15 cellular contexts compared by ENCODE assay signal in the genomic region with DNA sequence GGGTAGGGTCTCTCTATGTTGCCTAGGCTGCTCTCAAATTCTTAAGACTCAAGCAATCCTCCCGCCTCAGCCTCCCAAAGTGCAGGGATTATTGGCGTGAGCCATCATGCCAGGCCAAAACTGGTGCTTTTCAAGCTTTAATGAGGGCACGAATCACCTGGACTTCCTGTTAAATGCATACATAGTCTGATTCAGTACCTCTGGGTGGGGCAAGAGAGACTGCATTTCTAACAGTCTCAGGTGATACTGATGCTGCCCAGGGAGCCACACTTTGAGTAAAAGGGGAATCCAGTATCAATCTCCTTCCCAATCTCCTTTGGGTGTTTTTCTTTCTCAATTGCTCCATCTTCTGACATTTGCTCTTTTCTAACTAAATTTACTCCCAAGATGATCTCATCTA.
"Had no signal": no experiment of that assay in that cellular context is flagged by ENCODE, and none has a peak within 500 bp of the region (broad histone marks: within the 10 kb centered on the region; RNA-seq: fewer than 3 reads in every experiment).

No MANE protein-coding gene starts in this region.

- H3K27ac ChIP-seq: suprapubic skin had no signal

- H3K36me3 ChIP-seq: suprapubic skin had no signal

- H3K4me3 ChIP-seq: lung, suprapubic skin had no signal

- H3K27ac Mint-ChIP-seq: activated CD4-positive, alpha-beta T cell treated with anti-CD3 and anti-CD28 coated beads, Interleukin-2, amount 10 ng/mL, durations not matched to agents 7 days and 5 days; nephron progenitor cell; type B pancreatic cell had no signal

- H3K9me3 ChIP-seq: suprapubic skin had no signal

- H3K4me3 Mint-ChIP-seq: activated CD4-positive, alpha-beta T cell treated with anti-CD3 and anti-CD28 coated beads, Interleukin-2, amount 10 ng/mL, durations not matched to agents 7 days and 5 days; activated naive CD4-positive, alpha-beta T cell treated with anti-CD3 and anti-CD28 coated beads, Interleukin-2, amount 50 U/mL, for 24 hours; central memory CD8-positive, alpha-beta T cell; nephron progenitor cell; type B pancreatic cell had no signal

- H3K4me1 Mint-ChIP-seq: activated CD4-positive, alpha-beta T cell treated with anti-CD3 and anti-CD28 coated beads, Interleukin-2, amount 10 ng/mL, durations not matched to agents 7 days and 5 days; activated naive CD4-positive, alpha-beta T cell treated with anti-CD3 and anti-CD28 coated beads, Interleukin-2, amount 50 U/mL, for 24 hours; central memory CD8-positive, alpha-beta T cell had no signal

- H3K36me3 Mint-ChIP-seq: activated naive CD4-positive, alpha-beta T cell treated with anti-CD3 and anti-CD28 coated beads, Interleukin-2, amount 50 U/mL, for 24 hours had no signal

- H3K4me1 ChIP-seq: suprapubic skin had no signal

- H3K27me3 Mint-ChIP-seq: activated naive CD4-positive, alpha-beta T cell treated with anti-CD3 and anti-CD28 coated beads, Interleukin-2, amount 50 U/mL, for 24 hours; central memory CD8-positive, alpha-beta T cell; type B pancreatic cell had no signal

- ATAC-seq: stimulated activated naive CD8-positive, alpha-beta T cell treated with anti-CD3 and anti-CD28 coated beads, Interleukin-15, Interleukin-2, amounts not matched to agents 100 U/mL and 50 U/mL, for 24 hours had no signal

- H3K9me3 Mint-ChIP-seq: activated CD4-positive, alpha-beta T cell treated with anti-CD3 and anti-CD28 coated beads, Interleukin-2, amount 10 ng/mL, durations not matched to agents 7 days and 5 days; activated naive CD4-positive, alpha-beta T cell treated with anti-CD3 and anti-CD28 coated beads, Interleukin-2, amount 50 U/mL, for 24 hours; central memory CD8-positive, alpha-beta T cell; nephron progenitor cell had no signal

- DNase-seq: activated CD4-positive, alpha-beta T cell treated with anti-CD3 and anti-CD28 coated beads, Interleukin-2, amount 10 ng/mL, durations not matched to agents 7 days and 5 days; activated T-cell treated with anti-CD3 and anti-CD28 coated beads, Interleukin-2, amount 50 U/mL, for 1 hour; cortex of kidney; effector CD8-positive, alpha-beta T cell; hypothalamus; nephron progenitor cell; stimulated activated CD4-positive, alpha-beta T cell treated with anti-CD3 and anti-CD28 coated beads, Interleukin-4, amount 100 ng/mL, for 1 hour; stimulated activated CD8-positive, alpha-beta memory T cell treated with anti-CD3 and anti-CD28 coated beads, Interleukin-4, amount 100 ng/mL, for 48 hours; stimulated activated naive CD8-positive, alpha-beta T cell treated with anti-CD3 and anti-CD28 coated beads, Interleukin-15, Interleukin-2, amounts not matched to agents 100 U/mL and 50 U/mL, for 24 hours; T-helper 9 cell had no signal

- H3K27me3 ChIP-seq: suprapubic skin had no signal
